In the genomic region with DNA sequence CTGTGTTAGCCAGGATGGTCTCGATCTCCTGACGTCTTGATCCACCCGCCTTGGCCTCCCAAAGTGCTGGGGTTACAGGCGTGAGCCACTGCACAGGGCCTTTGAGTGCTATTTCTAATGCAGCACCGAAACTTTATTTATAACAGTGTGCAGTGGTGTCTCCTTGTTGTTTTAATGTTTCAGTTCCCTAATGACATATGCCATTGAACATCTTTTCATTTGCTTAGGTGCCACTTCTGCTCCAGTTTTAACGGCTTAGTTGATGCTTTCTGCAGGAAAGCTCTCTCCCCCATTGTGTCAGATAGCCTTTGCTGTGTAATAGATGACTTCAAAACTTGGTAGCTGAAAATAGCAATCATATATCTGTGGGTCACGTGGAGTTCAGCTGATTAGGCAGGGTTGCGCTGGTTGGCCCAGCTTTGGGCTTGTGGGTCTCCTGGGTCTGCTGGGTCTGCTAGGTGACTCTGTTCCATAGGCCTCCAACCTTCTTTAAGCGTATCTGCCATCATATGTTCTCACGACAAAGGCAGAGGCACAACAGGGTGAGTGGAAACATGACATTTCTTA, we compare ENCODE assay signal across 1 cellular context.
A peak's percentile ranks its signal among the peaks of the same experiment; 100 is the strongest.
TF ChIP-seq lines count a peak whose summit lies in the region.

No MANE protein-coding gene starts in this region.

TF ChIP-seq in K562, 482 proteins besides CTCF, POLR2A, EP300 and RAD21 (continued from another document):
- TF ChIP-seq, protein P1, sequence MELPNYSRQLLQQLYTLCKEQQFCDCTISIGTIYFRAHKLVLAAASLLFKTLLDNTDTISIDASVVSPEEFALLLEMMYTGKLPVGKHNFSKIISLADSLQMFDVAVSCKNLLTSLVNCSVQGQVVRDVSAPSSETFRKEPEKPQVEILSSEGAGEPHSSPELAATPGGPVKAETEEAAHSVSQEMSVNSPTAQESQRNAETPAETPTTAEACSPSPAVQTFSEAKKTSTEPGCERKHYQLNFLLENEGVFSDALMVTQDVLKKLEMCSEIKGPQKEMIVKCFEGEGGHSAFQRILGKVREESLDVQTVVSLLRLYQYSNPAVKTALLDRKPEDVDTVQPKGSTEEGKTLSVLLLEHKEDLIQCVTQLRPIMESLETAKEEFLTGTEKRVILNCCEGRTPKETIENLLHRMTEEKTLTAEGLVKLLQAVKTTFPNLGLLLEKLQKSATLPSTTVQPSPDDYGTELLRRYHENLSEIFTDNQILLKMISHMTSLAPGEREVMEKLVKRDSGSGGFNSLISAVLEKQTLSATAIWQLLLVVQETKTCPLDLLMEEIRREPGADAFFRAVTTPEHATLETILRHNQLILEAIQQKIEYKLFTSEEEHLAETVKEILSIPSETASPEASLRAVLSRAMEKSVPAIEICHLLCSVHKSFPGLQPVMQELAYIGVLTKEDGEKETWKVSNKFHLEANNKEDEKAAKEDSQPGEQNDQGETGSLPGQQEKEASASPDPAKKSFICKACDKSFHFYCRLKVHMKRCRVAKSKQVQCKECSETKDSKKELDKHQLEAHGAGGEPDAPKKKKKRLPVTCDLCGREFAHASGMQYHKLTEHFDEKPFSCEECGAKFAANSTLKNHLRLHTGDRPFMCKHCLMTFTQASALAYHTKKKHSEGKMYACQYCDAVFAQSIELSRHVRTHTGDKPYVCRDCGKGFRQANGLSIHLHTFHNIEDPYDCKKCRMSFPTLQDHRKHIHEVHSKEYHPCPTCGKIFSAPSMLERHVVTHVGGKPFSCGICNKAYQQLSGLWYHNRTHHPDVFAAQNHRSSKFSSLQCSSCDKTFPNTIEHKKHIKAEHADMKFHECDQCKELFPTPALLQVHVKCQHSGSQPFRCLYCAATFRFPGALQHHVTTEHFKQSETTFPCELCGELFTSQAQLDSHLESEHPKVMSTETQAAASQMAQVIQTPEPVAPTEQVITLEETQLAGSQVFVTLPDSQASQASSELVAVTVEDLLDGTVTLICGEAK (IDR thresholded peaks at IDR 0.05): 0 out of 2 replicates have a peak, but pooled peaks have one; percentile 44
- TF ChIP-seq, protein P1 (CRISPR knock-in tag; IDR thresholded peaks at IDR 0.05): no peak
